Comparison of ENCODE assay signal across 7 cellular contexts in genomic region chr11:16598906-16599305, GRCh38.
"Had no signal": no experiment of that assay in that cellular context is flagged by ENCODE, and none has a peak within 500 bp of the region (broad histone marks: within the 10 kb centered on the region; RNA-seq: fewer than 3 reads in every experiment).

No MANE protein-coding gene starts in this region.

- ATAC-seq: GM12878 had no signal

- FAIRE-seq: GM12878, GM12891, GM12892, GM18507, GM19239 had no signal

- DNase-seq: GDM1, GF-D8 had no signal

- H3K4me3 ChIP-seq: GM12878 had no signal
